In the genomic region with DNA sequence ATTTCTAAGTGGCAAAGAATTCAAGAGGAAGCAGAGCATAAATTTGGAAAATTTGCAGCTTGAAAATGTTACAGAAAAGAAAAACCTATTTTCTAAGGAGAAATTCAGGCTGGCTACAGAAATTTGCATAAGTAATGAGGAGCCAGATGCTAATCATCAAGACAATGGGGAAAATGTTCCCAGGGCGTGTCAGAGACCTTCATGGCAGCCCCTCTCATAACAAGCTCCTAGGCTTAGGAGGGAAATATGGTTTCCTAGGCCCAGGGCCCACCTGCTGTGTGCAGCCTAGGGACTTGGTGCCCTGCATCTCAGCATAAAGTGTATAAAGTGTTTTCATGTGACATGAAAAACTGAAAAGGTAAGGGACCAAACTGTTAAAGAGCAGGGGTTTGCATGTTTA, we compare ENCODE assay signal across 28 cellular contexts.
"Had no signal": no experiment of that assay in that cellular context is flagged by ENCODE, and none has a peak within 500 bp of the region (broad histone marks: within the 10 kb centered on the region; RNA-seq: fewer than 3 reads in every experiment).

No MANE protein-coding gene starts in this region.

- H3K4me3 Mint-ChIP-seq: natural killer cell; nephron; neural progenitor cell; stimulated activated effector memory CD8-positive, alpha-beta T cell treated with anti-CD3 and anti-CD28 coated beads, Interleukin-12 subunit alpha, Interleukin-12 subunit beta, amount 100 ng/mL, for 72 hours; stimulated activated naive B cell treated with anti-CD40 and anti-IgM and Interleukin-4, amounts not matched to agents 10 μg/mL and 1 μg/mL and 100 μg/mL, for 72 hours; stimulated activated naive CD8-positive, alpha-beta T cell treated with anti-CD3 and anti-CD28 coated beads, Interleukin-15, Interleukin-2, amounts not matched to agents 100 ng/mL and 50 ng/mL, for 24 hours had no signal

- H3K79me2 ChIP-seq: parathyroid adenoma had no signal

- H3K27ac Mint-ChIP-seq: natural killer cell; nephron; neural progenitor cell; progenitor cell of endocrine pancreas; stimulated activated effector memory CD8-positive, alpha-beta T cell treated with anti-CD3 and anti-CD28 coated beads, Interleukin-12 subunit alpha, Interleukin-12 subunit beta, amount 100 ng/mL, for 72 hours; stimulated activated naive B cell treated with anti-CD40 and anti-IgM and Interleukin-4, amounts not matched to agents 10 μg/mL and 1 μg/mL and 100 μg/mL, for 72 hours; stimulated activated naive CD8-positive, alpha-beta T cell treated with anti-CD3 and anti-CD28 coated beads, Interleukin-15, Interleukin-2, amounts not matched to agents 100 ng/mL and 50 ng/mL, for 24 hours had no signal

- H3K36me3 ChIP-seq: neural progenitor cell, ovary, right lobe of liver, sigmoid colon, stomach, thoracic aorta, thyroid gland, tibial nerve, upper lobe of left lung, uterus had no signal

- DNase-seq: natural killer cell; occipital lobe; ovary; posterior cingulate gyrus; psoas muscle; right cardiac atrium; right lobe of liver; sigmoid colon; small intestine; stimulated activated CD4-positive, alpha-beta T cell treated with anti-CD3 and anti-CD28 coated beads, Interleukin-15, amount 100 ng/mL, for 24 hours; stimulated activated CD4-positive, alpha-beta T cell treated with anti-CD3 and anti-CD28 coated beads, Interleukin-2, amount 100 ng/mL, for 24 hours; stimulated activated CD4-positive, alpha-beta T cell treated with anti-CD3 and anti-CD28 coated beads, Interleukin-2, amount 100 ng/mL, for 48 hours; stimulated activated CD4-positive, alpha-beta T cell treated with anti-CD3 and anti-CD28 coated beads, Interleukin-4, amount 100 ng/mL, for 24 hours; stimulated activated naive B cell treated with anti-CD40 and anti-IgM and Interleukin-4, amounts not matched to agents 10 μg/mL and 1 μg/mL and 100 μg/mL, for 72 hours; stimulated activated naive CD4-positive, alpha-beta T cell treated with Interleukin-2 at 50 U/mL for 16 hours; stomach; thyroid gland; trophoblast cell; upper lobe of left lung; uterus had no signal

- ATAC-seq: natural killer cell; psoas muscle; right cardiac atrium; right lobe of liver; stimulated activated effector memory CD8-positive, alpha-beta T cell treated with anti-CD3 and anti-CD28 coated beads, Interleukin-12 subunit alpha, Interleukin-12 subunit beta, amount 100 ng/mL, for 72 hours; stimulated activated naive B cell treated with anti-CD40 and anti-IgM and Interleukin-4, amounts not matched to agents 10 μg/mL and 1 μg/mL and 100 μg/mL, for 72 hours had no signal

- H3K27ac ChIP-seq: neural progenitor cell, ovary, parathyroid adenoma, psoas muscle, right lobe of liver, sigmoid colon, stomach, thoracic aorta, thyroid gland, tibial nerve, upper lobe of left lung, uterus had no signal

- H2AFZ ChIP-seq: neural progenitor cell, parathyroid adenoma had no signal

- H3K9me3 ChIP-seq: ovary, psoas muscle, right lobe of liver, sigmoid colon, thoracic aorta, thyroid gland, tibial nerve, upper lobe of left lung, uterus had no signal

- H3K4me1 Mint-ChIP-seq: natural killer cell; nephron; stimulated activated effector memory CD8-positive, alpha-beta T cell treated with anti-CD3 and anti-CD28 coated beads, Interleukin-12 subunit alpha, Interleukin-12 subunit beta, amount 100 ng/mL, for 72 hours; stimulated activated naive B cell treated with anti-CD40 and anti-IgM and Interleukin-4, amounts not matched to agents 10 μg/mL and 1 μg/mL and 100 μg/mL, for 72 hours had no signal

- H3K36me3 Mint-ChIP-seq: neural progenitor cell; stimulated activated effector memory CD8-positive, alpha-beta T cell treated with anti-CD3 and anti-CD28 coated beads, Interleukin-12 subunit alpha, Interleukin-12 subunit beta, amount 100 ng/mL, for 72 hours; stimulated activated naive B cell treated with anti-CD40 and anti-IgM and Interleukin-4, amounts not matched to agents 10 μg/mL and 1 μg/mL and 100 μg/mL, for 72 hours had no signal

- H3K27me3 ChIP-seq: neural progenitor cell, ovary, right lobe of liver, sigmoid colon, stomach, thyroid gland, tibial nerve, upper lobe of left lung, uterus had no signal

- H3K4me3 ChIP-seq: neural progenitor cell, ovary, psoas muscle, right lobe of liver, sigmoid colon, stomach, thoracic aorta, thyroid gland, tibial nerve, upper lobe of left lung, uterus had no signal

- H3K27me3 Mint-ChIP-seq: progenitor cell of endocrine pancreas; stimulated activated naive B cell treated with anti-CD40 and anti-IgM and Interleukin-4, amounts not matched to agents 10 μg/mL and 1 μg/mL and 100 μg/mL, for 72 hours; stimulated activated naive CD8-positive, alpha-beta T cell treated with anti-CD3 and anti-CD28 coated beads, Interleukin-15, Interleukin-2, amounts not matched to agents 100 ng/mL and 50 ng/mL, for 24 hours had no signal

- H3K4me1 ChIP-seq: neural progenitor cell, parathyroid adenoma, psoas muscle, right lobe of liver, sigmoid colon, stomach, thyroid gland, tibial nerve, upper lobe of left lung, uterus had no signal

- H3K4me2 ChIP-seq: neural progenitor cell had no signal
